ENCODE assay signal across 8 cellular contexts in the genomic region with DNA sequence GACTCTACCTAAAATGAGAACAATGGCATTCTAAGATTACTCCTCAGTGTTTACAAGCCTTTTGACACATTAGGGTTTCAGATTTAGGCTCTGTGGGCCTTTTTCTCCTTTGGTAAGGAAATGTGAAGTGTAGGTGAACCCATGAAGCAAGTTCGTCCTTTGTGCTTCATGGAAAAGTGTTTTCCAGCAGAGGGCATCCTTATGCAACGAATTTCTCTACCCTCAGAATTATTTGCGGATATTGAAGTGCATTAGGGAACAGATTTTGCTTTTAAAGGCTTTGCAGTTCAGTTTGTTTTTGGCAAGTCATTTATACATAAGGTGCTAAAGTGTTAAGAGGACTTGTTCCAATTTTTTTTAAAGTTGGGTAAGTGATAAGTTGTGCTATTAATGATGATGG. TPM values are rescaled to one million over a fixed set of nuclear protein-coding genes. Genes with fewer than 3 reads are reported as not detected.
DNase-seq lines count a peak whose midpoint lies in the region; ATAC-seq and TF ChIP-seq lines count a peak whose summit lies in the region.

No MANE protein-coding gene starts in this region.

- H3K9me3 ChIP-seq in cardiac muscle cell (ENCODE audit: low read depth) = no peaks in the 10 kb centered on the region

- no peak for ATAC-seq in Right ventricle myocardium inferior
- no peak for ATAC-seq in HG03342 (IDR thresholded peaks at IDR 0.05; ENCODE audit: unreplicated experiment)
- no peak for ATAC-seq in HG03354 (IDR thresholded peaks at IDR 0.05; ENCODE audit: poor library complexity, severe bottlenecking, unreplicated experiment)
- no peak for ATAC-seq in GM19351 (IDR thresholded peaks at IDR 0.05; ENCODE audit: unreplicated experiment)

- DNase-seq in cardiac muscle cell (ENCODE audit: low read depth in 1 of 2, low spot score in 1 of 2) = peak; percentile 67 to 70
- no peak for DNase-seq in Right ventricle myocardium inferior (ENCODE audit: missing footprints)
- peak; percentile 73 for DNase-seq in NCI-H69 (lab: John Stamatoyannopoulos, UW)
- peak; percentile 61 for DNase-seq in epithelial cell of esophagus (ENCODE audit: low read depth)
- peak; percentile 28 for DNase-seq in stromal cell of bone marrow (ENCODE audit: low read depth)

- H3K27ac ChIP-seq in cardiac muscle cell = no peak overlapping the region

- H3K36me3 ChIP-seq in cardiac muscle cell = no peaks in the 10 kb centered on the region

- H3K4me1 ChIP-seq in cardiac muscle cell (ENCODE audit: low read depth) = peaks cover 4% of the 10 kb centered on the region

- intact Hi-C loops in Right ventricle myocardium inferior (cut with DNase I) = no loop called here

- peak; percentile 58 for TF ChIP-seq CTCF in cardiac muscle cell (IDR thresholded peaks at IDR 0.05; ENCODE audit: low read depth, low read length)
- peak; percentile 62 for TF ChIP-seq CTCF in epithelial cell of esophagus (IDR thresholded peaks at IDR 0.05; ENCODE audit: insufficient read depth, low read depth, low read length, missing control alignments)

- no peak overlapping the region for H3K4me3 ChIP-seq in cardiac muscle cell
- H3K4me3 ChIP-seq in epithelial cell of esophagus (ENCODE audit: low read length) = no peak overlapping the region

- no peaks in the 10 kb centered on the region for H3K27me3 ChIP-seq in cardiac muscle cell

RNA-seq across cellular contexts. Expression of a gene that starts 55.7 kb away (rescaled TPM):
- total RNA-seq in cardiac muscle cell (9.3 and 15.2 TPM in 2 replicates), Right ventricle myocardium inferior (1.5 TPM)
- polyA plus RNA-seq in cardiac muscle cell = 9.6 and 10.5 TPM in 2 replicates
